In genomic region chr20:25283221-25283951, GRCh38 we compare ENCODE assay signal across 19 cellular contexts. TPM values are rescaled to one million over a fixed set of nuclear protein-coding genes. Genes with fewer than 3 reads are reported as not detected.
DNase-seq lines count a peak whose midpoint lies in the region; ATAC-seq and TF ChIP-seq lines count a peak whose summit lies in the region.
"Had no signal": no experiment of that assay in that cellular context is flagged by ENCODE, and none has a peak within 500 bp of the region (broad histone marks: within the 10 kb centered on the region; RNA-seq: fewer than 3 reads in every experiment).

No MANE protein-coding gene starts in this region.

- H3K36me3 ChIP-seq in adrenal gland (replicated peaks in 1 of 2): peaks cover 0 to 93% of the 10 kb centered on the region in 2 donors

- intact Hi-C loops in activated CD8-positive, alpha-beta T cell treated with anti-CD3 and anti-CD28 coated beads for 36 hours (cut with micrococcal nuclease): no loop called here
- intact Hi-C loops in adrenal gland (cut with DNase I): no loop called here

- peaks cover 9% of the 10 kb centered on the region for H3K4me1 Mint-ChIP-seq in activated CD8-positive, alpha-beta T cell treated with anti-CD3 and anti-CD28 coated beads, Interleukin-2, amount 10 ng/mL, durations not matched to agents 7 days and 5 days (ENCODE audit: low read depth)
- peaks cover 1% of the 10 kb centered on the region for H3K4me1 Mint-ChIP-seq in activated CD8-positive, alpha-beta T cell treated with anti-CD3 and anti-CD28 coated beads for 36 hours (ENCODE audit: low read depth)
- peaks cover 2% of the 10 kb centered on the region for H3K4me1 Mint-ChIP-seq in stimulated activated naive CD8-positive, alpha-beta T cell treated with anti-CD3 and anti-CD28 coated beads, Interleukin-15, amount 100 ng/mL, for 72 hours
- H3K4me1 Mint-ChIP-seq in stimulated activated memory B cell treated with anti-CD40 and anti-IgM and Interleukin-4, amounts not matched to agents 10 μg/mL and 1 μg/mL and 100 μg/mL, for 72 hours: peaks cover 36% of the 10 kb centered on the region
- H3K4me1 Mint-ChIP-seq: brain, endodermal cell had no signal

- no peaks in the 10 kb centered on the region for H3K9me3 ChIP-seq in adrenal gland (replicated peaks in 1 of 3)
- H3K9me3 ChIP-seq: prostate gland had no signal

- no peak for DNase-seq in activated CD8-positive, alpha-beta T cell treated with anti-CD3 and anti-CD28 coated beads, Interleukin-2, amount 10 ng/mL, durations not matched to agents 7 days and 5 days
- no peak for DNase-seq in activated CD8-positive, alpha-beta T cell treated with anti-CD3 and anti-CD28 coated beads for 36 hours
- DNase-seq in adrenal gland (peak in 6 of 7 donors; percentile 2 to 42 (median 14)), left lobe of liver (ENCODE audit: low spot score) (peak; percentile 33), iPS-NIHi7 (ENCODE audit: extremely low spot score) (no peak)
- DNase-seq in stimulated activated naive CD8-positive, alpha-beta T cell treated with anti-CD3 and anti-CD28 coated beads, Interleukin-15, amount 100 ng/mL, for 72 hours: no peak
- DNase-seq: 8988T; activated CD4-positive, alpha-beta T cell treated with anti-CD3 and anti-CD28 coated beads for 1 hour; activated T-cell treated with anti-CD3 and anti-CD28 coated beads, Interleukin-2, amount 50 U/mL, for 48 hours; CD8-positive, alpha-beta T cell; endodermal cell; foreskin melanocyte; NCI-H1694 treated with DMSO at 0.1 percent for 48 hours; NCI-H524 treated with DMSO at 0.1 percent for 48 hours; SW 1271 had no signal

- no peak for TF ChIP-seq CTCF in activated CD8-positive, alpha-beta T cell treated with anti-CD3 and anti-CD28 coated beads for 36 hours (IDR thresholded peaks at IDR 0.05)
- TF ChIP-seq CTCF in adrenal gland (IDR thresholded peaks at IDR 0.05): no peak

- no peaks in the 10 kb centered on the region for H3K27me3 Mint-ChIP-seq in activated CD8-positive, alpha-beta T cell treated with anti-CD3 and anti-CD28 coated beads, Interleukin-2, amount 10 ng/mL, durations not matched to agents 7 days and 5 days (ENCODE audit: low read depth)
- no peaks in the 10 kb centered on the region for H3K27me3 Mint-ChIP-seq in activated CD8-positive, alpha-beta T cell treated with anti-CD3 and anti-CD28 coated beads for 36 hours
- H3K27me3 Mint-ChIP-seq in stimulated activated naive CD8-positive, alpha-beta T cell treated with anti-CD3 and anti-CD28 coated beads, Interleukin-15, amount 100 ng/mL, for 72 hours: no peaks in the 10 kb centered on the region
- H3K27me3 Mint-ChIP-seq in stimulated activated memory B cell treated with anti-CD40 and anti-IgM and Interleukin-4, amounts not matched to agents 10 μg/mL and 1 μg/mL and 100 μg/mL, for 72 hours: no peaks in the 10 kb centered on the region
- H3K27me3 Mint-ChIP-seq: brain had no signal

- WGBS in adrenal gland, 4 donors: 92 to 94% (median 93%) methylated on average over 11 to 24 of the region's 24 CpGs

- no peaks in the 10 kb centered on the region for H3K27me3 ChIP-seq in adrenal gland

- ATAC-seq in activated CD8-positive, alpha-beta T cell treated with anti-CD3 and anti-CD28 coated beads, Interleukin-2, amount 10 ng/mL, durations not matched to agents 7 days and 5 days: no peak
- ATAC-seq in activated CD8-positive, alpha-beta T cell treated with anti-CD3 and anti-CD28 coated beads for 36 hours: no peak
- ATAC-seq in left lobe of liver (no peak), GM21447 (IDR thresholded peaks at IDR 0.05; ENCODE audit: unreplicated experiment) (no peak)
- no peak for ATAC-seq in stimulated activated naive CD8-positive, alpha-beta T cell treated with anti-CD3 and anti-CD28 coated beads, Interleukin-15, amount 100 ng/mL, for 72 hours
- no peak for ATAC-seq in stimulated activated memory B cell treated with anti-CD40 and anti-IgM and Interleukin-4, amounts not matched to agents 10 μg/mL and 1 μg/mL and 100 μg/mL, for 72 hours
- ATAC-seq: CD8-positive, alpha-beta T cell had no signal

- no peak overlapping the region for H3K4me3 Mint-ChIP-seq in activated CD8-positive, alpha-beta T cell treated with anti-CD3 and anti-CD28 coated beads, Interleukin-2, amount 10 ng/mL, durations not matched to agents 7 days and 5 days
- H3K4me3 Mint-ChIP-seq in activated CD8-positive, alpha-beta T cell treated with anti-CD3 and anti-CD28 coated beads for 36 hours: no peak overlapping the region
- no peak overlapping the region for H3K4me3 Mint-ChIP-seq in stimulated activated naive CD8-positive, alpha-beta T cell treated with anti-CD3 and anti-CD28 coated beads, Interleukin-15, amount 100 ng/mL, for 72 hours
- H3K4me3 Mint-ChIP-seq in stimulated activated memory B cell treated with anti-CD40 and anti-IgM and Interleukin-4, amounts not matched to agents 10 μg/mL and 1 μg/mL and 100 μg/mL, for 72 hours: no peak overlapping the region
- H3K4me3 Mint-ChIP-seq: brain; CD8-positive, alpha-beta T cell; endodermal cell had no signal

- H3K27ac ChIP-seq in adrenal gland: no peak overlapping the region

- H3K9me3 Mint-ChIP-seq in activated CD8-positive, alpha-beta T cell treated with anti-CD3 and anti-CD28 coated beads, Interleukin-2, amount 10 ng/mL, durations not matched to agents 7 days and 5 days (ENCODE audit: insufficient read depth): no peaks in the 10 kb centered on the region
- H3K9me3 Mint-ChIP-seq in activated CD8-positive, alpha-beta T cell treated with anti-CD3 and anti-CD28 coated beads for 36 hours: no peaks in the 10 kb centered on the region
- H3K9me3 Mint-ChIP-seq in stimulated activated naive CD8-positive, alpha-beta T cell treated with anti-CD3 and anti-CD28 coated beads, Interleukin-15, amount 100 ng/mL, for 72 hours: no peaks in the 10 kb centered on the region
- H3K9me3 Mint-ChIP-seq in stimulated activated memory B cell treated with anti-CD40 and anti-IgM and Interleukin-4, amounts not matched to agents 10 μg/mL and 1 μg/mL and 100 μg/mL, for 72 hours: no peaks in the 10 kb centered on the region
- H3K9me3 Mint-ChIP-seq: brain; CD8-positive, alpha-beta T cell; endodermal cell had no signal

- H3K36me3 Mint-ChIP-seq in activated CD8-positive, alpha-beta T cell treated with anti-CD3 and anti-CD28 coated beads, Interleukin-2, amount 10 ng/mL, durations not matched to agents 7 days and 5 days (ENCODE audit: low read depth): peaks cover 23% of the 10 kb centered on the region
- peaks cover 14% of the 10 kb centered on the region for H3K36me3 Mint-ChIP-seq in activated CD8-positive, alpha-beta T cell treated with anti-CD3 and anti-CD28 coated beads for 36 hours (ENCODE audit: low read depth)
- H3K36me3 Mint-ChIP-seq in stimulated activated memory B cell treated with anti-CD40 and anti-IgM and Interleukin-4, amounts not matched to agents 10 μg/mL and 1 μg/mL and 100 μg/mL, for 72 hours: peaks cover 69% of the 10 kb centered on the region

- H3K27ac Mint-ChIP-seq in activated CD8-positive, alpha-beta T cell treated with anti-CD3 and anti-CD28 coated beads, Interleukin-2, amount 10 ng/mL, durations not matched to agents 7 days and 5 days: peak overlapping the region; percentile 30
- no peak overlapping the region for H3K27ac Mint-ChIP-seq in activated CD8-positive, alpha-beta T cell treated with anti-CD3 and anti-CD28 coated beads for 36 hours
- H3K27ac Mint-ChIP-seq in stimulated activated naive CD8-positive, alpha-beta T cell treated with anti-CD3 and anti-CD28 coated beads, Interleukin-15, amount 100 ng/mL, for 72 hours: peak overlapping the region; percentile 5 to 62
- H3K27ac Mint-ChIP-seq in stimulated activated memory B cell treated with anti-CD40 and anti-IgM and Interleukin-4, amounts not matched to agents 10 μg/mL and 1 μg/mL and 100 μg/mL, for 72 hours: no peak overlapping the region

- H3K4me3 ChIP-seq in adrenal gland: no peak overlapping the region
- H3K4me3 ChIP-seq: prostate gland had no signal

- CTCF ChIA-PET in activated CD8-positive, alpha-beta T cell treated with anti-CD3 and anti-CD28 coated beads, Interleukin-2, amount 10 ng/mL, durations not matched to agents 7 days and 5 days (lab: Charles Lee): no interaction called here
- CTCF ChIA-PET in activated CD8-positive, alpha-beta T cell treated with anti-CD3 and anti-CD28 coated beads for 36 hours (lab: Charles Lee): interaction anchor here (1.2 kb wide), 1 partner anchor 12 kb away, joined by 5 read pairs; no protein-coding TSS in a partner anchor

- TF ChIP-seq POLR2A in adrenal gland (IDR thresholded peaks at IDR 0.05): no peak

- H3K4me1 ChIP-seq in adrenal gland (replicated peaks in 1 of 2): no peaks in the 10 kb centered on the region

- POLR2A ChIA-PET in activated CD8-positive, alpha-beta T cell treated with anti-CD3 and anti-CD28 coated beads, Interleukin-2, amount 10 ng/mL, durations not matched to agents 7 days and 5 days (lab: Charles Lee): no interaction called here
- POLR2A ChIA-PET in activated CD8-positive, alpha-beta T cell treated with anti-CD3 and anti-CD28 coated beads for 36 hours (lab: Charles Lee): no interaction called here

RNA-seq across cellular contexts. Expression of gene PYGB, which starts 35.5 kb away (rescaled TPM):
- 10 to 100 TPM; 33.9 TPM for total RNA-seq in activated CD8-positive, alpha-beta T cell treated with anti-CD3 and anti-CD28 coated beads, Interleukin-2, amount 10 ng/mL, durations not matched to agents 7 days and 5 days
- 10 to 100 TPM; 26.1 to 26.5 TPM for total RNA-seq in activated CD8-positive, alpha-beta T cell treated with anti-CD3 and anti-CD28 coated beads for 36 hours
- 100 to 1,000 TPM in 3 of 8 donors, 10 to 100 TPM in 5; 39.2 to 118 (median 82.9) TPM for total RNA-seq in adrenal gland
- polyA plus RNA-seq in adrenal gland: 10 to 100 TPM; 15.7 to 80.0 (median 35.9) TPM
- total RNA-seq in left lobe of liver: 10.3 TPM

Comparison
In these comparisons a context has a peak if more than half of its experiments do, and no peak if none do; other contexts are left out.
1. H3K27ac Mint-ChIP-seq: peak in activated CD8-positive, alpha-beta T cell treated with anti-CD3 and anti-CD28 coated beads, Interleukin-2, amount 10 ng/mL, durations not matched to agents 7 days and 5 days (single experiment) and stimulated activated naive CD8-positive, alpha-beta T cell treated with anti-CD3 and anti-CD28 coated beads, Interleukin-15, amount 100 ng/mL, for 72 hours (2 of 2); none in activated CD8-positive, alpha-beta T cell treated with anti-CD3 and anti-CD28 coated beads for 36 hours (single experiment) and stimulated activated memory B cell treated with anti-CD40 and anti-IgM and Interleukin-4, amounts not matched to agents 10 μg/mL and 1 μg/mL and 100 μg/mL, for 72 hours (single experiment).
2. DNase-seq: peak in adrenal gland (6 of 7) and left lobe of liver (single experiment); none in activated CD8-positive, alpha-beta T cell treated with anti-CD3 and anti-CD28 coated beads, Interleukin-2, amount 10 ng/mL, durations not matched to agents 7 days and 5 days (single experiment), activated CD8-positive, alpha-beta T cell treated with anti-CD3 and anti-CD28 coated beads for 36 hours (single experiment), stimulated activated naive CD8-positive, alpha-beta T cell treated with anti-CD3 and anti-CD28 coated beads, Interleukin-15, amount 100 ng/mL, for 72 hours (0 of 2) and iPS-NIHi7 (single experiment).